In the genomic region with DNA sequence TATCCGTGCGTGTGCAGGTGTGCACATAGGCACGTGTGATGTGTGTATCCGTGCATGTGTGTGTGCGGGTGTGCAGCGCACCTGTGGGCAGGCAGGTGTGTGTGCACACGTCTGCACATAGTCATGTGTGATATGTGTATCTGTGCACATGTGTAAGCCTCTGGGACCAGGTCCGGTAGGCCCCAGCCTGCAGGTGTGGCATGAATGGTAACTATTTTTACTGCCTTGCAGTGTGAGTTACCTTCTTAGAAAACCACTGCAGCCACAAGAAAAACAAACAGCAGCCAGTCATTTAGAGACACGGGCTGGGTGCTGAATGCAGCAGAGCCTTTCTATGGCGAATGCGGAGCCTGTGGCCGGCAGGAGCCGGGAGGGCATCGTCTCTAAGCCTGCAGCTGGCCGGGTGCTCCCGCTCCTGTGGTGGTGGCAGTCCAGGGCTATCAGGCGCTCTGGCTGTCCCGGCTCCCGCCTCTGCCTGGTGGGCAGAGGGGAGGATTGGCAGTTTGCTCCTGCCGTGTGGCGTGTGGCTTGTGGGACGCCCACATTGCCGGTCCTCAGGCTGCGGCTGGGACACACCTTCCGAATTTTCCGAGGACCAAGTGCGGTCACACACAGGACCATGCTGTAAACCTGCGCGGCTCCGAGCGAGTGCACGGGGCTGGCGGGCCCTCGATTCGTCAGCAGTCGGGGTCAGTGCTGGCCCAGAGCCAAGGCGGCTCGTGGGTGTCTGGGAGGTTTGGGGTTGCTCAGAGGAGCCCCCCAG, we compare ENCODE assay signal across 8 cellular contexts. TPM values are rescaled to one million over a fixed set of nuclear protein-coding genes. Genes with fewer than 3 reads are reported as not detected.
DNase-seq lines count a peak whose midpoint lies in the region; ATAC-seq and TF ChIP-seq lines count a peak whose summit lies in the region.
"Not testable (repeated sequence)": the region's sequence is repeated elsewhere in the genome, so short reads cannot be mapped to it uniquely, and the experiment has no call there.

No MANE protein-coding gene starts in this region.

- H3K4me1 ChIP-seq in mucosa of descending colon (ENCODE audit: low read depth), result not testable (repeated sequence)

- not testable (repeated sequence) for TF ChIP-seq CTCF in GM06990 (IDR thresholded peaks at IDR 0.05; ENCODE audit: insufficient read depth, low read length, poor library complexity, severe bottlenecking); mucosa of descending colon (IDR thresholded peaks at IDR 0.05)

- H3K9me3 Mint-ChIP-seq in activated CD4-positive, alpha-beta T cell treated with anti-CD3 and anti-CD28 coated beads for 36 hours (ENCODE audit: low read depth), result not testable (repeated sequence)

- H3K4me1 Mint-ChIP-seq in activated CD4-positive, alpha-beta T cell treated with anti-CD3 and anti-CD28 coated beads for 36 hours, result not testable (repeated sequence)

- not testable (repeated sequence) for H3K27ac Mint-ChIP-seq in activated CD4-positive, alpha-beta T cell treated with anti-CD3 and anti-CD28 coated beads for 36 hours

- not testable (repeated sequence) for H3K27me3 Mint-ChIP-seq in activated CD4-positive, alpha-beta T cell treated with anti-CD3 and anti-CD28 coated beads for 36 hours

- peak; percentile 49 for ATAC-seq in GM18909 (IDR thresholded peaks at IDR 0.05; ENCODE audit: poor library complexity, unreplicated experiment)
- ATAC-seq in GM21717 (IDR thresholded peaks at IDR 0.05; ENCODE audit: unreplicated experiment), result peak; percentile 37
- ATAC-seq in HG02885 (IDR thresholded peaks at IDR 0.05; ENCODE audit: poor library complexity, unreplicated experiment), result peak; percentile 53
- ATAC-seq in HG03378 (IDR thresholded peaks at IDR 0.05; ENCODE audit: unreplicated experiment), result peak; percentile 54
- ATAC-seq in activated CD4-positive, alpha-beta T cell treated with anti-CD3 and anti-CD28 coated beads for 36 hours, result peak; percentile 29
- peak; percentile 53 for ATAC-seq in mucosa of descending colon

- H3K4me3 ChIP-seq in GM06990 (replicated peaks; ENCODE audit: low read depth, low read length); mucosa of descending colon: not testable (repeated sequence)

- H3K9me3 ChIP-seq in mucosa of descending colon, result not testable (repeated sequence)

- POLR2A ChIA-PET in activated CD4-positive, alpha-beta T cell treated with anti-CD3 and anti-CD28 coated beads for 36 hours (lab: Charles Lee), result not testable (repeated sequence)

- CTCF ChIA-PET in activated CD4-positive, alpha-beta T cell treated with anti-CD3 and anti-CD28 coated beads for 36 hours (lab: Charles Lee), result not testable (repeated sequence)

- H3K27me3 ChIP-seq in GM06990 (replicated peaks; ENCODE audit: control insufficient read depth, insufficient read depth, low read length), result not testable (repeated sequence)

- DNase-seq in GM06990 (ENCODE audit: extremely low read depth, insufficient read length), result peak; percentile 77
- DNase-seq in activated CD4-positive, alpha-beta T cell treated with anti-CD3 and anti-CD28 coated beads for 36 hours, result peak; percentile 64
- peak; percentile 17 for DNase-seq in activated gamma-delta T cell treated with anti-CD3 and anti-CD28 coated beads, Interleukin-2, amount 50 U/mL, for 16 hours (ENCODE audit: low read depth)
- not testable (repeated sequence) for DNase-seq in mucosa of descending colon

- H3K36me3 ChIP-seq in GM06990 (ENCODE audit: control insufficient read depth, insufficient read depth, low read length); mucosa of descending colon (ENCODE audit: low read depth): not testable (repeated sequence)

- not testable (repeated sequence) for H3K4me3 Mint-ChIP-seq in activated CD4-positive, alpha-beta T cell treated with anti-CD3 and anti-CD28 coated beads for 36 hours

- intact Hi-C loops in activated CD4-positive, alpha-beta T cell treated with anti-CD3 and anti-CD28 coated beads for 36 hours (cut with DNase I, micrococcal nuclease); mucosa of descending colon (cut with DNase I, micrococcal nuclease): not testable (repeated sequence)

- not testable (repeated sequence) for H3K36me3 Mint-ChIP-seq in activated CD4-positive, alpha-beta T cell treated with anti-CD3 and anti-CD28 coated beads for 36 hours (ENCODE audit: low read depth)

RNA-seq across cellular contexts. Expression of a gene that starts 21.9 kb away (rescaled TPM):
- total RNA-seq in activated CD4-positive, alpha-beta T cell treated with anti-CD3 and anti-CD28 coated beads for 36 hours, result 10 to 100 TPM; 30.3 to 43.2 TPM
- total RNA-seq in mucosa of descending colon, result 10 to 100 TPM in 2 of 3 donors, 1 to 10 TPM in 1; 7.1 to 12.2 (median 10.3) TPM

RNA-seq across cellular contexts. Expression of a gene that starts 48.2 kb away (rescaled TPM):
- total RNA-seq in activated CD4-positive, alpha-beta T cell treated with anti-CD3 and anti-CD28 coated beads for 36 hours, result 10 to 100 TPM; 28.9 to 54.1 TPM
- 10 to 100 TPM in 1 of 3 donors, 1 to 10 TPM in 2; 3.0 to 10.4 (median 4.5) TPM for total RNA-seq in mucosa of descending colon
